Comparison of ENCODE assay signal across 14 cellular contexts in genomic region chr15:68341851-68342336, GRCh38.
DNase-seq lines count a peak whose midpoint lies in the region; ATAC-seq and TF ChIP-seq lines count a peak whose summit lies in the region.
"Had no signal": no experiment of that assay in that cellular context is flagged by ENCODE, and none has a peak within 500 bp of the region (broad histone marks: within the 10 kb centered on the region; RNA-seq: fewer than 3 reads in every experiment).

No MANE protein-coding gene starts in this region.

- H3K14ac ChIP-seq in mesenchymal stem cell (ENCODE audit: low read length in 2 of 2) = no peak overlapping the region

- H3K36me3 Mint-ChIP-seq in dendritic cell treated with granulocyte-macrophage colony-stimulating factor and Interleukin-4, amounts not matched to agents 40 ng/mL and 50 ng/mL, for 4 days (ENCODE audit: low read depth) = peaks cover 47% of the 10 kb centered on the region
- no peaks in the 10 kb centered on the region for H3K36me3 Mint-ChIP-seq in activated T-helper 17 cell treated with anti-CD3 and anti-CD28 coated beads, Interleukin-2, amount 50 U/mL, for 72 hours (ENCODE audit: low read depth)
- H3K36me3 Mint-ChIP-seq: CD4-positive, CD25-positive, alpha-beta regulatory T cell had no signal

- peaks cover 22% of the 10 kb centered on the region for H3K4me1 ChIP-seq in mesenchymal stem cell (ENCODE audit: control insufficient read depth, insufficient read depth, low read depth, low read length)
- peaks cover 29% of the 10 kb centered on the region for H3K4me1 ChIP-seq in testis
- H3K4me1 ChIP-seq: parathyroid adenoma had no signal

- H2AFZ ChIP-seq in mesenchymal stem cell (ENCODE audit: low read depth, low read length) = no peak overlapping the region
- H2AFZ ChIP-seq: parathyroid adenoma had no signal

- peak overlapping the region; percentile 42 to 64 for H3K4ac ChIP-seq in mesenchymal stem cell (ENCODE audit: low read depth in 1 of 2, low read length in 2 of 2)

- DNase-seq in SKM-1 (lab: John Stamatoyannopoulos, UW; ENCODE audit: unreplicated experiment) (peak; percentile 6), mesenchymal stem cell (peak; percentile 76), testis (no peak), NCI-H2227 treated with DMSO at 0.1 percent for 48 hours (lab: John Stamatoyannopoulos, UW) (no peak)
- DNase-seq: activated CD4-positive, alpha-beta T cell treated with anti-CD3 and anti-CD28 coated beads for 4 hours; activated T-cell treated with anti-CD3 and anti-CD28 coated beads, Interleukin-2, amount 50 U/mL, for 4 hours; CD4-positive, CD25-positive, alpha-beta regulatory T cell; mesendoderm; NCI-H2081 treated with DMSO at 0.1 percent for 48 hours; stimulated activated CD4-positive, alpha-beta T cell treated with anti-CD3 and anti-CD28 coated beads, Interleukin-1b, Interleukin-23, amount 100 ng/mL, for 48 hours had no signal

- H3K27ac ChIP-seq in mesenchymal stem cell (ENCODE audit: low read length, poor library complexity, severe bottlenecking) = no peak overlapping the region
- H3K27ac ChIP-seq in testis = peak overlapping the region; percentile 72 to 82
- H3K27ac ChIP-seq: parathyroid adenoma had no signal

- H3K79me1 ChIP-seq in mesenchymal stem cell (replicated peaks; ENCODE audit: low read length, poor library complexity, severe bottlenecking) = peaks cover 12% of the 10 kb centered on the region

- H4K8ac ChIP-seq in mesenchymal stem cell (ENCODE audit: low read length) = peak overlapping the region; percentile 87

- H3K9me3 ChIP-seq in mesenchymal stem cell (ENCODE audit: control insufficient read depth, low read length) (no peaks in the 10 kb centered on the region), testis (no peaks in the 10 kb centered on the region)

- H3K27me3 Mint-ChIP-seq in dendritic cell treated with granulocyte-macrophage colony-stimulating factor and Interleukin-4, amounts not matched to agents 40 ng/mL and 50 ng/mL, for 4 days = peaks cover 1% of the 10 kb centered on the region
- no peaks in the 10 kb centered on the region for H3K27me3 Mint-ChIP-seq in activated T-helper 17 cell treated with anti-CD3 and anti-CD28 coated beads, Interleukin-2, amount 50 U/mL, for 72 hours

- H2BK120ac ChIP-seq in mesenchymal stem cell (ENCODE audit: low read depth, low read length) = peak overlapping the region; percentile 9

- TF ChIP-seq POLR2A in testis (IDR thresholded peaks at IDR 0.05) = no peak

- ATAC-seq in HG02840 (IDR thresholded peaks at IDR 0.05; ENCODE audit: low FRiP score, unreplicated experiment) = no peak
- ATAC-seq in activated T-helper 17 cell treated with anti-CD3 and anti-CD28 coated beads, Interleukin-2, amount 50 U/mL, for 72 hours (replicated peaks) = no peak
- ATAC-seq: activated T-cell treated with anti-CD3 and anti-CD28 coated beads, Interleukin-2, amount 50 U/mL, for 4 hours had no signal

- H2BK15ac ChIP-seq in mesenchymal stem cell (ENCODE audit: low read depth, poor library complexity, severe bottlenecking) = peak overlapping the region; percentile 39

- H3K36me3 ChIP-seq in mesenchymal stem cell (ENCODE audit: control insufficient read depth in 1 of 2, insufficient read depth in 2 of 2, low read depth in 1 of 2, low read length in 2 of 2) (peaks cover 0 to 87% of the 10 kb centered on the region in 2 experiments), testis (ENCODE audit: low read depth, missing control alignments) (no peaks in the 10 kb centered on the region)

- H2BK5ac ChIP-seq in mesenchymal stem cell (ENCODE audit: low read depth, low read length, poor library complexity, severe bottlenecking) = no peak overlapping the region

- no peak overlapping the region for H3K4me3 Mint-ChIP-seq in dendritic cell treated with granulocyte-macrophage colony-stimulating factor and Interleukin-4, amounts not matched to agents 40 ng/mL and 50 ng/mL, for 4 days
- no peak overlapping the region for H3K4me3 Mint-ChIP-seq in activated T-helper 17 cell treated with anti-CD3 and anti-CD28 coated beads, Interleukin-2, amount 50 U/mL, for 72 hours
- H3K4me3 Mint-ChIP-seq: activated T-cell treated with anti-CD3 and anti-CD28 coated beads, Interleukin-2, amount 50 U/mL, for 4 hours; CD4-positive, CD25-positive, alpha-beta regulatory T cell had no signal

- H3K9me3 Mint-ChIP-seq in dendritic cell treated with granulocyte-macrophage colony-stimulating factor and Interleukin-4, amounts not matched to agents 40 ng/mL and 50 ng/mL, for 4 days = no peaks in the 10 kb centered on the region
- no peaks in the 10 kb centered on the region for H3K9me3 Mint-ChIP-seq in activated T-helper 17 cell treated with anti-CD3 and anti-CD28 coated beads, Interleukin-2, amount 50 U/mL, for 72 hours
- H3K9me3 Mint-ChIP-seq: activated T-cell treated with anti-CD3 and anti-CD28 coated beads, Interleukin-2, amount 50 U/mL, for 4 hours had no signal

- peak overlapping the region; percentile 81 for H3K27ac Mint-ChIP-seq in dendritic cell treated with granulocyte-macrophage colony-stimulating factor and Interleukin-4, amounts not matched to agents 40 ng/mL and 50 ng/mL, for 4 days
- no peak overlapping the region for H3K27ac Mint-ChIP-seq in activated T-helper 17 cell treated with anti-CD3 and anti-CD28 coated beads, Interleukin-2, amount 50 U/mL, for 72 hours
- H3K27ac Mint-ChIP-seq: CD4-positive, CD25-positive, alpha-beta regulatory T cell had no signal

- H4K91ac ChIP-seq in mesenchymal stem cell (ENCODE audit: low read length) = peak overlapping the region; percentile 88

- H3K27me3 ChIP-seq in mesenchymal stem cell (ENCODE audit: control insufficient read depth in 1 of 2, insufficient read depth in 1 of 2, low read length in 2 of 2) = peaks cover 0 to 10% of the 10 kb centered on the region in 2 experiments
- H3K27me3 ChIP-seq in testis = no peaks in the 10 kb centered on the region

- intact Hi-C loops in dendritic cell treated with granulocyte-macrophage colony-stimulating factor and Interleukin-4, amounts not matched to agents 40 ng/mL and 50 ng/mL, for 4 days (cut with micrococcal nuclease) = no loop called here
- intact Hi-C loops in testis (cut with DNase I; ENCODE audit: low total_unique reads) = no loop called here

- H3K4me2 ChIP-seq in mesenchymal stem cell (ENCODE audit: low read length, poor library complexity, severe bottlenecking) = no peak overlapping the region

- H3K9ac ChIP-seq in mesenchymal stem cell (ENCODE audit: low read length) = no peak overlapping the region
- H3K9ac ChIP-seq: parathyroid adenoma had no signal

- H2BK12ac ChIP-seq in mesenchymal stem cell (ENCODE audit: low read length in 2 of 2) = peak overlapping the region; percentile 69 to 79

- peak overlapping the region in 1 of 2 experiments; percentile 51 for H3K23ac ChIP-seq in mesenchymal stem cell (ENCODE audit: low read length in 2 of 2)

- H3K4me1 Mint-ChIP-seq in dendritic cell treated with granulocyte-macrophage colony-stimulating factor and Interleukin-4, amounts not matched to agents 40 ng/mL and 50 ng/mL, for 4 days (ENCODE audit: low read depth) = peaks cover 88% of the 10 kb centered on the region
- H3K4me1 Mint-ChIP-seq in activated T-helper 17 cell treated with anti-CD3 and anti-CD28 coated beads, Interleukin-2, amount 50 U/mL, for 72 hours = no peaks in the 10 kb centered on the region
- H3K4me1 Mint-ChIP-seq: CD4-positive, CD25-positive, alpha-beta regulatory T cell had no signal

- TF ChIP-seq CTCF in testis (IDR thresholded peaks at IDR 0.05) = no peak

- H3K4me3 ChIP-seq in mesenchymal stem cell (ENCODE audit: insufficient read depth in 1 of 2, low read depth in 1 of 2, low read length in 2 of 2) (no peak overlapping the region), testis (no peak overlapping the region)

- peak overlapping the region; percentile 67 to 81 for H3K18ac ChIP-seq in mesenchymal stem cell (ENCODE audit: low read depth in 1 of 2, low read length in 2 of 2)

- peak overlapping the region; percentile 6 for H2AK5ac ChIP-seq in mesenchymal stem cell (ENCODE audit: low read length, severe bottlenecking)

- 64% methylated on average over 7 of the region's 7 CpGs for WGBS in mesenchymal stem cell
- WGBS in testis, 2 donors = 44 to 48% methylated on average over 7 of the region's 7 CpGs

Comparison
In these comparisons a context has a peak if more than half of its experiments do, and no peak if none do; other contexts are left out.
1. DNase-seq: peak in SKM-1 (single experiment) and mesenchymal stem cell (single experiment); none in testis (single experiment) and NCI-H2227 treated with DMSO at 0.1 percent for 48 hours (single experiment).